In the genomic region with DNA sequence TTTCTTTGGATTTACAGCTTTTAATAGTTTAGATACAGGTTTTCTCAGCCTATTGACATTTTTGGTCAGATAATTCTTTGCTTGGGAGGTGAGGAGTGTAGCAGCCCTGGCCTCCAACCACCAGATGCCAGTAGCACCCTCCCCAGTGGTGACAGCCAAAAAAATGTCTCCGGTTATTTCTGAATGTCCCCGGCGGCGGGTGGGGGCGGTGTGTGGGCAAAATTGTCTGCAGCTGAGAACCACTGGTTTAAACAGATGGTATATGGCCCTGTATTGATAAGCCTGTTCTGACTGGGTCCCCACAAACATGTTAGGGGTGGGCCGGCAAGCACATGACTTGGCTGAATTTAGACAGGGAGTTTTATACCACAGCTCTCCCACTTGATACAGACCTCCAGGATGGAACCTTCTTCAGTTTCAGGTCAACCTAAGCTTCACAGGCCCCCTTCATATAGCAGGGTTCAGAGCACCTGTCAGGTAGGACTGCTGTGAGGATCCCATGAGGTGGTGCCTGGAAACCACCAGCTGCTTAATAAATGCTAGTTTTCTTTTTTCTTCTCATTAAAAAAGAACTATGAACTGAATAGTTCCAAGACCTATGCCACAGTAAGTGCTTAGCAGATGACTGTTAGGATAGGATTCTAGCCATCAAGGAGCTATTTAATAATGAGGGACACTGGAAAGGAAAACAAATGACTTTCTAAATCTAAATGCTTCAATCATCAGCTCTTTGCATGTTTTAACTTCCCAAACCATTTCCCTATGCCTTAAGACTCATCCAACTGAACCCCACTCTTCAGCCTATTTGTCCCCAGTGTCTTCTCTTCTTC, we compare ENCODE assay signal across 8 cellular contexts. TPM values are rescaled to one million over a fixed set of nuclear protein-coding genes. Genes with fewer than 3 reads are reported as not detected.
DNase-seq lines count a peak whose midpoint lies in the region; ATAC-seq lines count a peak whose summit lies in the region.

No MANE protein-coding gene starts in this region.

- H3K27me3 Mint-ChIP-seq in activated naive CD8-positive, alpha-beta T cell treated with anti-CD3 and anti-CD28 coated beads, Interleukin-2, amount 10 ng/mL, durations not matched to agents 7 days and 5 days = no peaks in the 10 kb centered on the region
- H3K27me3 Mint-ChIP-seq in naive thymus-derived CD8-positive, alpha-beta T cell = no peaks in the 10 kb centered on the region

- peak; percentile 48 for DNase-seq in SW480 (ENCODE audit: low spot score)
- DNase-seq in activated naive CD8-positive, alpha-beta T cell treated with anti-CD3 and anti-CD28 coated beads, Interleukin-2, amount 10 ng/mL, durations not matched to agents 7 days and 5 days = peak; percentile 73
- DNase-seq in naive thymus-derived CD8-positive, alpha-beta T cell = peak; percentile 42 to 85 (median 72)
- no peak for DNase-seq in DMS114 treated with DMSO at 0.1 percent for 48 hours (lab: John Stamatoyannopoulos, UW; ENCODE audit: unreplicated experiment)
- DNase-seq in HCEC 1CT = no peak
- no peak for DNase-seq in LoVo (ENCODE audit: low spot score)

- peaks cover 57% of the 10 kb centered on the region for H3K4me1 Mint-ChIP-seq in activated naive CD8-positive, alpha-beta T cell treated with anti-CD3 and anti-CD28 coated beads, Interleukin-2, amount 10 ng/mL, durations not matched to agents 7 days and 5 days
- peaks cover 23 to 69% (median 60%) of the 10 kb centered on the region in 4 donors for H3K4me1 Mint-ChIP-seq in naive thymus-derived CD8-positive, alpha-beta T cell

- H3K36me3 Mint-ChIP-seq in activated naive CD8-positive, alpha-beta T cell treated with anti-CD3 and anti-CD28 coated beads, Interleukin-2, amount 10 ng/mL, durations not matched to agents 7 days and 5 days = peaks cover 20% of the 10 kb centered on the region
- H3K36me3 Mint-ChIP-seq in naive thymus-derived CD8-positive, alpha-beta T cell = peaks cover 0 to 5% (median 2%) of the 10 kb centered on the region in 3 donors

- H3K27ac Mint-ChIP-seq in activated naive CD8-positive, alpha-beta T cell treated with anti-CD3 and anti-CD28 coated beads, Interleukin-2, amount 10 ng/mL, durations not matched to agents 7 days and 5 days = peak overlapping the region; percentile 75
- peak overlapping the region in 9 of 10 donors; percentile 37 to 89 (median 66) for H3K27ac Mint-ChIP-seq in naive thymus-derived CD8-positive, alpha-beta T cell

- ATAC-seq in GM18502 (IDR thresholded peaks at IDR 0.05; ENCODE audit: poor library complexity, unreplicated experiment) = peak; percentile 86
- peak; percentile 86 for ATAC-seq in HG02884 (IDR thresholded peaks at IDR 0.05; ENCODE audit: unreplicated experiment)
- peak; percentile 81 for ATAC-seq in activated naive CD8-positive, alpha-beta T cell treated with anti-CD3 and anti-CD28 coated beads, Interleukin-2, amount 10 ng/mL, durations not matched to agents 7 days and 5 days (ENCODE audit: low read depth)
- peak; percentile 92 to 93 for ATAC-seq in naive thymus-derived CD8-positive, alpha-beta T cell

- peaks cover 4% of the 10 kb centered on the region for H3K9me3 Mint-ChIP-seq in activated naive CD8-positive, alpha-beta T cell treated with anti-CD3 and anti-CD28 coated beads, Interleukin-2, amount 10 ng/mL, durations not matched to agents 7 days and 5 days
- H3K9me3 Mint-ChIP-seq in naive thymus-derived CD8-positive, alpha-beta T cell = peaks cover 0 to 2% (median 0%) of the 10 kb centered on the region in 9 donors

- H3K4me3 Mint-ChIP-seq in activated naive CD8-positive, alpha-beta T cell treated with anti-CD3 and anti-CD28 coated beads, Interleukin-2, amount 10 ng/mL, durations not matched to agents 7 days and 5 days = peak overlapping the region; percentile 52
- H3K4me3 Mint-ChIP-seq in naive thymus-derived CD8-positive, alpha-beta T cell = peak overlapping the region; percentile 39 to 84 (median 71)

- POLR2A ChIA-PET in activated naive CD8-positive, alpha-beta T cell treated with anti-CD3 and anti-CD28 coated beads, Interleukin-2, amount 10 ng/mL, durations not matched to agents 7 days and 5 days (lab: Charles Lee) = interaction anchor here (0.6 to 4.8 kb wide), 6 partner anchors 9 to 252 kb away, joined by 3 to 39 read pairs (median 6); a partner anchor contains a TSS
- POLR2A ChIA-PET in naive thymus-derived CD8-positive, alpha-beta T cell (lab: Charles Lee) = interaction anchor here (0.6 to 4.3 kb wide), 17 partner anchors 9 to 252 kb away, joined by 3 to 44 read pairs (median 4); a partner anchor contains a TSS

RNA-seq across cellular contexts. Expression of a gene that starts 18.1 kb away (rescaled TPM):
- total RNA-seq in activated naive CD8-positive, alpha-beta T cell treated with anti-CD3 and anti-CD28 coated beads, Interleukin-2, amount 10 ng/mL, durations not matched to agents 7 days and 5 days = 10 to 100 TPM; 91.0 to 93.9 TPM
- total RNA-seq in naive thymus-derived CD8-positive, alpha-beta T cell = 10 to 100 TPM; 57.4 to 59.6 TPM
- 10 to 100 TPM; 38.6 to 54.9 (median 50.8) TPM for polyA plus RNA-seq in naive thymus-derived CD8-positive, alpha-beta T cell

Comparison
In these comparisons a context has a peak if more than half of its experiments do, and no peak if none do; other contexts are left out.
1. DNase-seq: peak in SW480 (single experiment), activated naive CD8-positive, alpha-beta T cell treated with anti-CD3 and anti-CD28 coated beads, Interleukin-2, amount 10 ng/mL, durations not matched to agents 7 days and 5 days (single experiment) and naive thymus-derived CD8-positive, alpha-beta T cell (10 of 10); none in DMS114 treated with DMSO at 0.1 percent for 48 hours (single experiment), HCEC 1CT (single experiment) and LoVo (single experiment).
2. Peak in every context shown above with its lines, with median percentiles within 50 percentile points of each other: ATAC-seq.